In the genomic region with DNA sequence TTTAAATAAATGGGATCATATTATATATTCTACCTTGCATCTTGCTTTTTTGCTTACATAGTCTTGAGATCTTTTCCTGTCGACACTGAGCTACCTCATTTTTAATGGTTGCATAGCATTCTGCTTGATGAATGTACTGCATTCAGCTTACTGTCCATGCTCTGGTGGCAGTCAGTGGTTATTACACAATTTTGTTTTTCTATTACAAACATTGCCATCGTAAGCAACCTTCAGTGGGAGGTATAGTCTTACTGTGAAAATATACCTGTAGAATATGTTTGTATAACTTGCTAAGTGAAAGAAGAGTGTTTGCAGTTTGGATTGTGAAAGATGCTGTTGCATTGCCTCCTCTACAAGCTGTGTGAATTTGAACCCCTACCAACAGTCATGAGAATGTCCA, we compare ENCODE assay signal across 20 cellular contexts. TPM values are rescaled to one million over a fixed set of nuclear protein-coding genes. Genes with fewer than 3 reads are reported as not detected.
DNase-seq lines count a peak whose midpoint lies in the region; ATAC-seq, FAIRE-seq and TF ChIP-seq lines count a peak whose summit lies in the region.
"Had no signal": no experiment of that assay in that cellular context is flagged by ENCODE, and none has a peak within 500 bp of the region (broad histone marks: within the 10 kb centered on the region; RNA-seq: fewer than 3 reads in every experiment).

No MANE protein-coding gene starts in this region.

- H3K23ac ChIP-seq in IMR-90 (ENCODE audit: low read depth, low read length): no peak overlapping the region

- no peak overlapping the region for H2AK5ac ChIP-seq in IMR-90 (ENCODE audit: low read depth, low read length)

- H3K27me3 Mint-ChIP-seq in astrocyte (ENCODE audit: low read depth, unreplicated experiment): no peaks in the 10 kb centered on the region

- DNase-seq in DMS 273 (lab: John Stamatoyannopoulos, UW; ENCODE audit: unreplicated experiment) (peak; percentile 25), DMS 273 treated with DMSO at 0.1 percent for 48 hours (lab: John Stamatoyannopoulos, UW) (no peak), IMR-90 (no peak), astrocyte (ENCODE audit: low read depth) (no peak), left lobe of liver (ENCODE audit: low spot score) (no peak), UCSD-AML1 (lab: John Stamatoyannopoulos, UW; ENCODE audit: unreplicated experiment) (no peak)
- DNase-seq in activated effector memory CD4-positive, alpha-beta T cell treated with anti-CD3 and anti-CD28 coated beads, Interleukin-2, amount 50 U/mL, for 16 hours: no peak
- DNase-seq: activated CD4-positive, alpha-beta T cell treated with anti-CD3 and anti-CD28 coated beads, Interleukin-2, amount 50 U/mL, for 4 hours; activated gamma-delta T cell; Caco-2; NCI-H2227 treated with DMSO at 0.1 percent for 48 hours; occipital lobe; transverse colon had no signal

- H4K20me1 ChIP-seq in IMR-90 (ENCODE audit: insufficient read depth, low read length) (peaks cover 3% of the 10 kb centered on the region; the same call in 1 of the 2 replicates), astrocyte (ENCODE audit: insufficient read depth, low read length) (no peaks in the 10 kb centered on the region)

- H2BK5ac ChIP-seq in IMR-90 (ENCODE audit: low read depth, low read length, poor library complexity, severe bottlenecking): no peak overlapping the region

- no peak for TF ChIP-seq RAD21 in IMR-90 (IDR thresholded peaks at IDR 0.05; ENCODE audit: low read length)

- no peak overlapping the region for H4K8ac ChIP-seq in IMR-90 (ENCODE audit: low read depth in 2 of 2, low read length in 2 of 2)

- CTCF ChIA-PET in IMR-90 (lab: Yijun Ruan, JAX): interaction anchor here (0.6 to 2.0 kb wide), 2 partner anchors 13 to 127 kb away, joined by 3 to 5 read pairs; no protein-coding TSS in a partner anchor

- no peak overlapping the region for H2AK9ac ChIP-seq in IMR-90 (replicated peaks; ENCODE audit: low read depth, low read length, poor library complexity)

- H3K27me3 ChIP-seq in IMR-90 (ENCODE audit: control insufficient read depth, insufficient read depth, low read length): no peaks in the 10 kb centered on the region
- no peaks in the 10 kb centered on the region for H3K27me3 ChIP-seq in astrocyte (ENCODE audit: insufficient read depth, low read length)
- H3K27me3 ChIP-seq: transverse colon had no signal

- peaks cover 5% of the 10 kb centered on the region; the same call in 1 of the 2 replicates for H3K9me1 ChIP-seq in IMR-90 (ENCODE audit: insufficient read depth, low read length)

- peaks cover 19% of the 10 kb centered on the region for H3K4me1 Mint-ChIP-seq in astrocyte (ENCODE audit: low read depth, unreplicated experiment)

- no CpG with 5 or more reads among the region's 2 CpGs for WGBS in IMR-90 (ENCODE audit: extremely low coverage in 2 of 2, insufficient read length in 1 of 2), 2 experiments

- H3K56ac ChIP-seq in IMR-90 (ENCODE audit: extremely low read depth, insufficient read depth, low read length): no peak overlapping the region

- POLR2A ChIA-PET in IMR-90 (lab: Charles Lee; ENCODE audit: unreplicated experiment): no interaction called here

- BruUV-seq in IMR-90 (replicated peaks; lab: Mats Ljungman, UMichigan): no TSS peak

- H3K27ac Mint-ChIP-seq in astrocyte (ENCODE audit: unreplicated experiment): no peak overlapping the region
- H3K27ac Mint-ChIP-seq: T-helper 1 cell treated with Interleukin-12 subunit alpha and Interleukin-12 subunit beta and Interleukin-4 antibody, amounts not matched to agents 30 μg/mL and 1 μg/mL, for 36 hours had no signal

- no peaks in the 10 kb centered on the region for H3K79me2 ChIP-seq in astrocyte (ENCODE audit: insufficient read depth, low read length)

- H2BK120ac ChIP-seq in IMR-90 (ENCODE audit: low read depth, low read length): no peak overlapping the region

- no peak for FAIRE-seq in astrocyte (lab: Jason Lieb, UNC)
- FAIRE-seq: colon, GM19239 had no signal

- in situ Hi-C loops in IMR-90 (cut with MboI; ENCODE audit: low sequenced_read_pairs): no loop called here

- H3K4me1 ChIP-seq in IMR-90 (ENCODE audit: control insufficient read depth, insufficient read depth, low read length): peaks cover 7% of the 10 kb centered on the region
- H3K4me1 ChIP-seq in astrocyte (ENCODE audit: insufficient read depth, low read length): peaks cover 8% of the 10 kb centered on the region
- H3K4me1 ChIP-seq: Caco-2, transverse colon had no signal

- H4K91ac ChIP-seq in IMR-90 (ENCODE audit: insufficient read depth, low read depth, low read length): no peak overlapping the region

- no peak overlapping the region for H4K5ac ChIP-seq in IMR-90 (ENCODE audit: low read depth, low read length)

- no peak overlapping the region for H3K4me2 ChIP-seq in IMR-90 (ENCODE audit: low read depth, low read length)
- no peak overlapping the region for H3K4me2 ChIP-seq in astrocyte (ENCODE audit: low read length)

- TF ChIP-seq CTCF in IMR-90 (conservative IDR thresholded peaks at IDR 0.05; ENCODE audit: low read depth, low read length) (no peak), astrocyte (IDR thresholded peaks at IDR 0.05; ENCODE audit: insufficient read depth, low read depth, low read length) (peak; percentile 15)

- intact Hi-C loops in IMR-90 (cut with micrococcal nuclease): no loop called here

- H3K4me3 Mint-ChIP-seq in astrocyte (ENCODE audit: unreplicated experiment): no peak overlapping the region
- H3K4me3 Mint-ChIP-seq: T-helper 1 cell treated with Interleukin-12 subunit alpha and Interleukin-12 subunit beta and Interleukin-4 antibody, amounts not matched to agents 30 μg/mL and 1 μg/mL, for 36 hours had no signal

- H3K27ac ChIP-seq in IMR-90 (ENCODE audit: insufficient read depth, low read length) (no peak overlapping the region), astrocyte (ENCODE audit: low read depth, low read length) (no peak overlapping the region)
- H3K27ac ChIP-seq: 22Rv1, HL-60, transverse colon had no signal

- no peak overlapping the region for H3K14ac ChIP-seq in IMR-90 (replicated peaks; ENCODE audit: low read depth, low read length)

- H3K4ac ChIP-seq in IMR-90 (ENCODE audit: low read depth, low read length): no peak overlapping the region

- H3K18ac ChIP-seq in IMR-90 (ENCODE audit: low read depth, low read length): no peak overlapping the region

- H3K9me3 ChIP-seq in IMR-90 (ENCODE audit: control insufficient read depth, insufficient read depth, low read length) (peaks cover 2% of the 10 kb centered on the region; the same call in 1 of the 2 replicates), astrocyte (ENCODE audit: insufficient read depth, low read depth, low read length) (no peaks in the 10 kb centered on the region)
- H3K9me3 ChIP-seq: transverse colon had no signal

- ATAC-seq in IMR-90 (ENCODE audit: low read depth): no peak
- ATAC-seq in left lobe of liver: peak; percentile 39
- ATAC-seq in HG02840 (IDR thresholded peaks at IDR 0.05; ENCODE audit: low FRiP score, unreplicated experiment): no peak

- no peak overlapping the region for H3K4me3 ChIP-seq in IMR-90 (ENCODE audit: insufficient read depth, low read depth, low read length)
- no peak overlapping the region for H3K4me3 ChIP-seq in astrocyte (ENCODE audit: insufficient read depth, low read depth, low read length)
- H3K4me3 ChIP-seq: transverse colon had no signal

- no peak overlapping the region for H2BK15ac ChIP-seq in IMR-90 (ENCODE audit: low read depth, low read length)

- peaks cover 2 to 18% of the 10 kb centered on the region in 2 experiments; a peak in 2 of 4 replicates for H3K79me1 ChIP-seq in IMR-90 (ENCODE audit: low read depth in 1 of 2, low read length in 2 of 2)

- no peak overlapping the region for H2BK20ac ChIP-seq in IMR-90 (ENCODE audit: low read depth, low read length)

- dilution Hi-C loops in IMR-90 (cut with HindIII; ENCODE audit: low sequenced_read_pairs, unreplicated experiment): no loop called here

- H3K36me3 ChIP-seq in IMR-90 (ENCODE audit: control insufficient read depth, insufficient read depth, low read length) (peaks cover 29% of the 10 kb centered on the region), astrocyte (ENCODE audit: insufficient read depth, low read length) (peaks cover 54% of the 10 kb centered on the region)

- no peak for TF ChIP-seq POLR2A in IMR-90 (IDR thresholded peaks at IDR 0.05; ENCODE audit: low read depth, low read length)

- peaks cover 40% of the 10 kb centered on the region for H3K36me3 Mint-ChIP-seq in astrocyte (ENCODE audit: low read depth, unreplicated experiment)

- H2AFZ ChIP-seq in IMR-90 (replicated peaks; ENCODE audit: low read length, poor library complexity): no peak overlapping the region
- H2AFZ ChIP-seq in astrocyte (ENCODE audit: low read depth, low read length): no peak overlapping the region

- H3K9ac ChIP-seq in IMR-90 (ENCODE audit: low read depth, low read length) (no peak overlapping the region), astrocyte (ENCODE audit: low read length) (no peak overlapping the region)

- no peaks in the 10 kb centered on the region for H3K9me3 Mint-ChIP-seq in astrocyte (ENCODE audit: unreplicated experiment)
- H3K9me3 Mint-ChIP-seq: T-helper 1 cell treated with Interleukin-12 subunit alpha and Interleukin-12 subunit beta and Interleukin-4 antibody, amounts not matched to agents 30 μg/mL and 1 μg/mL, for 36 hours had no signal

TF ChIP-seq in IMR-90, 13 proteins besides CTCF, POLR2A, EP300 and RAD21:
- TF ChIP-seq RFX5 (IDR thresholded peaks at IDR 0.05; ENCODE audit: low read depth, low read length): no peak
- peak; percentile 66 for TF ChIP-seq CEBPB (IDR thresholded peaks at IDR 0.05; ENCODE audit: low read depth, low read length)
- TF ChIP-seq SMC3 (IDR thresholded peaks at IDR 0.05; ENCODE audit: low read depth, low read length): no peak
- TF ChIP-seq MAZ (IDR thresholded peaks at IDR 0.05; ENCODE audit: borderline replicate concordance, low read depth, low read length): no peak
TF ChIP-seq in IMR-90: peak in this region for 1.

RNA-seq across cellular contexts. Expression of a gene that starts 43.4 kb away (rescaled TPM):
- total RNA-seq in IMR-90 (2012; rRNA removed): 49.1 and 64.7 TPM in 2 replicates
- 39.1 and 48.1 TPM in 2 replicates for polyA plus RNA-seq in IMR-90 (2012; rRNA removed)
- polyA plus RNA-seq in IMR-90 (2012; cell fraction: cytosol; rRNA removed): 8.1 and 14.9 TPM in 2 replicates
- polyA plus RNA-seq in IMR-90 (2012; cell fraction: nucleus; rRNA removed; ENCODE audit: low replicate concordance): 19.8 and 128 TPM in 2 replicates
- total RNA-seq in astrocyte: 78.3 and 79.4 TPM in 2 replicates
- total RNA-seq in left lobe of liver: 65.8 TPM

RNA-seq across cellular contexts. Expression of a gene that starts 52.0 kb away (rescaled TPM):
- under 0.01 TPM in 1 of 2 replicates, not detected in the other for total RNA-seq in IMR-90 (2012; rRNA removed)
- not detected in 2 replicates for polyA plus RNA-seq in IMR-90 (2012; rRNA removed)
- not detected in 2 replicates for polyA plus RNA-seq in IMR-90 (2012; cell fraction: cytosol; rRNA removed)
- 0.01 TPM in 2 replicates for polyA plus RNA-seq in IMR-90 (2012; cell fraction: nucleus; rRNA removed; ENCODE audit: low replicate concordance)
- not detected in 2 replicates for total RNA-seq in astrocyte
- total RNA-seq in left lobe of liver: not detected
- total RNA-seq: occipital lobe had no signal
- polyA plus RNA-seq: fibroblast of lung had no signal
